ENCODE assay signal across 22 cellular contexts in genomic region chr1:65042467-65042866, GRCh38.
"Had no signal": no experiment of that assay in that cellular context is flagged by ENCODE, and none has a peak within 500 bp of the region (broad histone marks: within the 10 kb centered on the region; RNA-seq: fewer than 3 reads in every experiment).

No MANE protein-coding gene starts in this region.

- DNase-seq: IMR-90, Karpas-422, KG1, MG63, NCI-H1092, NCI-H1105 treated with DMSO at 0.1 percent for 48 hours, NCI-H1417 treated with DMSO at 0.1 percent for 48 hours, NCI-H146, NCI-H1694 treated with DMSO at 0.1 percent for 48 hours, NCI-H2029, NCI-H2081 treated with DMSO at 0.1 percent for 48 hours, NCI-H2171, NCI-H226, NCI-H446, NCI-H510A, NCI-H524 treated with DMSO at 0.1 percent for 48 hours, NCI-H69, NCI-H774, Right ventricle myocardium superior, RPMI8226, SIG-M5 had no signal

- ATAC-seq: HepG2 had no signal
